ENCODE assay signal across 8 cellular contexts in the genomic region with DNA sequence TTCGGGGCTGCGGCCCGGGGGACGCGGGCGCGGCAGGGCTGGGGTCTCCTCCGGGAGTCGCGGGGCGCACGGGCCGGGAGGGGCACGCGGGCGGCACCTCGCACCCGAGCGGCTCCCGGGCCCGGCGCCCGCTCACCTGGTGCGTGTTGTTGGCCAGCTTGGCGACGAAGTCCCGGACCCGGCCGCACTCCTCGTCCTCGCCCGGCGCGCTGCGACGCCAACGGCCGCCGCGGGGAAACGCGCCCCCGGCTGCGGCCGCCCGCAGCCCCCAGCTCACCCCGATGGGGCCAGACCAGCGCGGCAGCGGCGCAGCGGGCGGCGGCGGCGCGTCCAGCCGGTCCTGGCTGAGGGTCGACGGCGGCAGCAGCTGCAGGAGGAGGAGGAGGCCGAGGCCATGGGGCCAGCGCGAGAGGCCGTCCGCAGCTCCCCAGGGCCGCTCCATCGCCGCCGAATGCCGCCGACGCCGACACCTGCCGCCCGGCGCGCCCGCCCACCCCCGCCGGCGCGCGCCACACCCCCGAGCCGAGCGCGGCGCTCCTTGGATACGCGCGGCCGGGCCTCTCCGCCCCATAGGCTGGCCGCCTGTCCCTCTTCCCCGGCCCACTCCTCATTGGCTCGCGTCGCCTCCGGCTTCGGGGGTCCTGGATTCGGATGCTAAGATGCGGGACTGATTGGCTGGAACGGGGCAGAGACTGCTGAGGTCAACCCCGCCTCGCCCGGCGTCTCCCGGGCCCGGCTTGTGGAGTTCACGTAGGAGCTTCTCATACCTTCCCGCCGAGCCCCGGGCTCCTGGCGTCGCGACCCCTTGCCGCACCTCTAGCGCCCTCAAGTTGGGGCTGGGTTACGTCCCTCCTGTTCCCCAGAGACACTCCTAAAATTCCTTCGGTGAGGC. TPM values are rescaled to one million over a fixed set of nuclear protein-coding genes. Genes with fewer than 3 reads are reported as not detected.
DNase-seq lines count a peak whose midpoint lies in the region; ATAC-seq and TF ChIP-seq lines count a peak whose summit lies in the region.

A gene (minus strand): TSS at position 468 of the 892 bp plus-strand sequence. CDS start 26 bp downstream, at position 442.

- no peaks in the 10 kb centered on the region for H3K9me3 Mint-ChIP-seq in activated CD8-positive, alpha-beta T cell treated with anti-CD3 and anti-CD28 coated beads, Interleukin-2, amount 10 ng/mL, durations not matched to agents 7 days and 5 days (ENCODE audit: insufficient read depth)

- CTCF ChIA-PET in AG04449 (lab: Yijun Ruan, JAX), result interaction anchor here (0.7 to 12.8 kb wide), 40 partner anchors 8 to 298 kb away, joined by 3 to 340 read pairs (median 6); a partner anchor contains a TSS
- CTCF ChIA-PET in activated CD8-positive, alpha-beta T cell treated with anti-CD3 and anti-CD28 coated beads, Interleukin-2, amount 10 ng/mL, durations not matched to agents 7 days and 5 days (lab: Charles Lee), result interaction anchor here (0.7 to 8.8 kb wide), 25 partner anchors 9 to 198 kb away, joined by 3 to 166 read pairs (median 5); a partner anchor contains a TSS

- H3K4me1 Mint-ChIP-seq in activated CD8-positive, alpha-beta T cell treated with anti-CD3 and anti-CD28 coated beads, Interleukin-2, amount 10 ng/mL, durations not matched to agents 7 days and 5 days (ENCODE audit: low read depth), result peaks cover 41% of the 10 kb centered on the region

- no peaks in the 10 kb centered on the region for H3K27me3 ChIP-seq in liver (ENCODE audit: control insufficient read depth in 4 of 4, insufficient read depth in 4 of 4, low read length in 3 of 4)

- H3K9ac ChIP-seq in liver (ENCODE audit: low read depth in 1 of 2, low read length in 2 of 2), result peak within 1 kb of the TSS in 1 of 2 donors; percentile 12

- ATAC-seq in GM19043 (IDR thresholded peaks at IDR 0.05; ENCODE audit: low read depth, unreplicated experiment) (peak; percentile 70), HG03521 (IDR thresholded peaks at IDR 0.05; ENCODE audit: unreplicated experiment) (peak; percentile 73)
- peak; percentile 98 for ATAC-seq in activated CD8-positive, alpha-beta T cell treated with anti-CD3 and anti-CD28 coated beads, Interleukin-2, amount 10 ng/mL, durations not matched to agents 7 days and 5 days

- peaks cover 5 to 20% (median 9%) of the 10 kb centered on the region in 4 donors for H3K4me1 ChIP-seq in liver (ENCODE audit: control insufficient read depth in 4 of 4, insufficient read depth in 4 of 4, low read length in 3 of 4)

- peak within 1 kb of the TSS; percentile 63 for H3K4me3 ChIP-seq in AG04449 (ENCODE audit: low read depth, low read length)
- peak within 1 kb of the TSS in 2 of 3 donors; percentile 37 to 81 for H3K4me3 ChIP-seq in liver (ENCODE audit: low read depth in 1 of 3, low read length in 3 of 3)

- no peak within 1 kb of the TSS for H3K27ac ChIP-seq in liver (ENCODE audit: low read depth in 1 of 2, low read length in 2 of 2)

- H3K9me3 ChIP-seq in liver (ENCODE audit: control insufficient read depth in 4 of 4, low read length in 3 of 4), result no peaks in the 10 kb centered on the region

- peaks cover 0 to 19% (median 16%) of the 10 kb centered on the region in 4 donors for H3K36me3 ChIP-seq in liver (ENCODE audit: control insufficient read depth in 4 of 4, insufficient read depth in 3 of 4, low read depth in 1 of 4, low read length in 3 of 4)

- H3K4me3 Mint-ChIP-seq in activated CD8-positive, alpha-beta T cell treated with anti-CD3 and anti-CD28 coated beads, Interleukin-2, amount 10 ng/mL, durations not matched to agents 7 days and 5 days, result peak within 1 kb of the TSS; percentile 82

- POLR2A ChIA-PET in AG04449 (lab: Yijun Ruan, JAX), result interaction anchor here (1.2 to 2.3 kb wide), 5 partner anchors 28 to 184 kb away, joined by 3 to 10 read pairs (median 6); a partner anchor contains a TSS
- POLR2A ChIA-PET in activated CD8-positive, alpha-beta T cell treated with anti-CD3 and anti-CD28 coated beads, Interleukin-2, amount 10 ng/mL, durations not matched to agents 7 days and 5 days (lab: Charles Lee), result interaction anchor here (1.0 to 1.7 kb wide), 5 partner anchors 28 to 120 kb away, joined by 3 to 8 read pairs (median 5); a partner anchor contains a TSS

- H3K27me3 Mint-ChIP-seq in activated CD8-positive, alpha-beta T cell treated with anti-CD3 and anti-CD28 coated beads, Interleukin-2, amount 10 ng/mL, durations not matched to agents 7 days and 5 days (ENCODE audit: low read depth), result peaks cover 34% of the 10 kb centered on the region

- peaks cover 12% of the 10 kb centered on the region for H3K36me3 Mint-ChIP-seq in activated CD8-positive, alpha-beta T cell treated with anti-CD3 and anti-CD28 coated beads, Interleukin-2, amount 10 ng/mL, durations not matched to agents 7 days and 5 days (ENCODE audit: low read depth)

- peak within 1 kb of the TSS; percentile 33 for H3K27ac Mint-ChIP-seq in activated CD8-positive, alpha-beta T cell treated with anti-CD3 and anti-CD28 coated beads, Interleukin-2, amount 10 ng/mL, durations not matched to agents 7 days and 5 days

- 1% methylated on average over 121 of the region's 121 CpGs for WGBS in liver

- DNase-seq in AG04449 (ENCODE audit: low read depth, low spot score) (no peak), NCI-H748 (lab: John Stamatoyannopoulos, UW; ENCODE audit: unreplicated experiment) (peak; percentile 99), ecto neural progenitor cell (ENCODE audit: low spot score) (peak; percentile 98)
- DNase-seq in activated CD8-positive, alpha-beta T cell treated with anti-CD3 and anti-CD28 coated beads, Interleukin-2, amount 10 ng/mL, durations not matched to agents 7 days and 5 days, result peak; percentile 77
- peak; percentile 53 for DNase-seq in stimulated activated CD4-positive, alpha-beta T cell treated with anti-CD3 and anti-CD28 coated beads, Interleukin-4, amount 100 ng/mL, for 1 hour

- no peak for TF ChIP-seq CTCF in AG04449 (IDR thresholded peaks at IDR 0.05; ENCODE audit: insufficient read depth, low read length, missing control alignments)
- no peak for TF ChIP-seq CTCF in liver (IDR thresholded peaks at IDR 0.05; ENCODE audit: low read depth, low read length, missing input control)

- TF ChIP-seq RAD21 in liver (IDR thresholded peaks at IDR 0.05), result no peak

TF ChIP-seq in liver, 16 proteins besides CTCF, POLR2A, EP300 and RAD21:
- TF ChIP-seq RXRA (IDR thresholded peaks at IDR 0.05), result no peak
- TF ChIP-seq, protein P1, sequence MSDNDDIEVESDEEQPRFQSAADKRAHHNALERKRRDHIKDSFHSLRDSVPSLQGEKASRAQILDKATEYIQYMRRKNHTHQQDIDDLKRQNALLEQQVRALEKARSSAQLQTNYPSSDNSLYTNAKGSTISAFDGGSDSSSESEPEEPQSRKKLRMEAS (IDR thresholded peaks at IDR 0.05), result no peak
- no peak for TF ChIP-seq FOXA2 (IDR thresholded peaks at IDR 0.05)
- peak; percentile 33 for TF ChIP-seq SP1 (IDR thresholded peaks at IDR 0.05)
- TF ChIP-seq HNF4G (IDR thresholded peaks at IDR 0.05), result no peak

RNA-seq across cellular contexts. Expression of the gene that starts here (rescaled TPM):
- total RNA-seq in activated CD8-positive, alpha-beta T cell treated with anti-CD3 and anti-CD28 coated beads, Interleukin-2, amount 10 ng/mL, durations not matched to agents 7 days and 5 days, result 10 to 100 TPM; 10.8 to 14.0 TPM
- total RNA-seq in liver, result 10 to 100 TPM in 1 of 2 donors, 1 to 10 TPM in 1; 5.4 to 10.6 TPM
- 1 to 10 TPM; 1.0 to 1.3 TPM for polyA plus RNA-seq in liver
